ENCODE assay signal across 11 cellular contexts in the genomic region with DNA sequence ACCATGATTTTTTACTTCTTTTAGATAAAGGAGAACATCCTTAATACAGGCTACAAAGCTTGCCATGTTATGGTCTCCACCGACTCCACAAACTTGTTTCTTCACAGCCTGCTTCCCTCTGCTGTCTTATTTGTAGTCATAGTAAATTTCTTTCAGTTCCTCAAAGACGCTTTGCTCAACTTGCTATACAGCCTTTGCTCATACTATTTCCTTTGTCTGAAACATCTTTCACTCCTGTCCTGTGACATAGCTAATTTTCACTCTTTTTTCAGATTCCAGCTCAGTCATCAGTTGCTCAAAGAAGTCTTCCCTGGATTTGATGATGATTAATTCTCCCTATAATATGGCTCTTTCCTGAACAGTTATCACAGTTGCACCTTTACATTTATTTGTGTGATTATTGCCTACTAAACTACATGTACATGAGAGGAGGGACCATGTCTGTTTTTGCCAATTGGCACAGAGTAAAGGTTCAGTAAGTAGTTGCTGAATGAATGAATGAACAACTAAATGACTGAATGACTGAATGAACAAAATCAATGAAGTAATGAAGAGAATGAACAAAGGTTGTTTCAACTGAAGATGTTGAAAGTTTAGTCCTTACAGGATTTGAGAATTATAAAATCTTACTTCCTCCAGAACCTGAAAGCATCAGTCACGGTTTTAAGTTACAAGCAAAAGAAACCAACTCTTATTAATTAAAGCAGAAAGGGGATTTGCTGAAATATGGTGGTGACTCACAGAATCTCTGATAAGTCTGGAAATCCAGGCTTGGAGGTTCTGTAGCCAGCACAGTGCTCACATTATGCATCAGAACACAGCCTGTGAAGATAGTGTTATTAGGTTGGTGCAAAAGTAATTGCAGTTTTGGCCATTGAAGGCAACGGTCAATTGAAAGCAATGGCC.
DNase-seq lines count a peak whose midpoint lies in the region; ATAC-seq lines count a peak whose summit lies in the region.
"Had no signal": no experiment of that assay in that cellular context is flagged by ENCODE, and none has a peak within 500 bp of the region (broad histone marks: within the 10 kb centered on the region; RNA-seq: fewer than 3 reads in every experiment).

No MANE protein-coding gene starts in this region.

- H3K4me1 Mint-ChIP-seq in stimulated activated memory B cell treated with anti-CD40 and anti-IgM and Interleukin-4, amounts not matched to agents 10 μg/mL and 1 μg/mL and 100 μg/mL, for 72 hours: peaks cover 12% of the 10 kb centered on the region

- no peaks in the 10 kb centered on the region for H3K9me3 ChIP-seq in right cardiac atrium (ENCODE audit: control insufficient read depth, low read length)

- H3K27ac Mint-ChIP-seq in stimulated activated memory B cell treated with anti-CD40 and anti-IgM and Interleukin-4, amounts not matched to agents 10 μg/mL and 1 μg/mL and 100 μg/mL, for 72 hours: no peak overlapping the region

- H3K4me1 ChIP-seq in right cardiac atrium (ENCODE audit: control insufficient read depth, insufficient read depth, low read length): no peaks in the 10 kb centered on the region

- no peak overlapping the region for H3K4me3 Mint-ChIP-seq in stimulated activated memory B cell treated with anti-CD40 and anti-IgM and Interleukin-4, amounts not matched to agents 10 μg/mL and 1 μg/mL and 100 μg/mL, for 72 hours

- H3K27me3 Mint-ChIP-seq in stimulated activated memory B cell treated with anti-CD40 and anti-IgM and Interleukin-4, amounts not matched to agents 10 μg/mL and 1 μg/mL and 100 μg/mL, for 72 hours: peaks cover 6% of the 10 kb centered on the region

- no peaks in the 10 kb centered on the region for H3K36me3 Mint-ChIP-seq in stimulated activated memory B cell treated with anti-CD40 and anti-IgM and Interleukin-4, amounts not matched to agents 10 μg/mL and 1 μg/mL and 100 μg/mL, for 72 hours

- intact Hi-C loops in right cardiac atrium (cut with DNase I): no loop called here

- WGBS in right cardiac atrium: 85% methylated on average over 4 of the region's 4 CpGs

- H3K4me3 ChIP-seq in right cardiac atrium (ENCODE audit: low read length): no peak overlapping the region
- H3K4me3 ChIP-seq: K562, PC-9 had no signal

- ATAC-seq in GM19035 (IDR thresholded peaks at IDR 0.05; ENCODE audit: unreplicated experiment): peak; percentile 86
- peak; percentile 86 for ATAC-seq in HG02798 (IDR thresholded peaks at IDR 0.05; ENCODE audit: poor library complexity, unreplicated experiment)
- ATAC-seq in stimulated activated memory B cell treated with anti-CD40 and anti-IgM and Interleukin-4, amounts not matched to agents 10 μg/mL and 1 μg/mL and 100 μg/mL, for 72 hours: peak; percentile 82
- no peak for ATAC-seq in right cardiac atrium
- ATAC-seq: K562 had no signal

- peak; percentile 75 for DNase-seq in M059J (ENCODE audit: low read depth)
- DNase-seq in right cardiac atrium: no peak
- no peak for DNase-seq in activated CD4-positive, alpha-beta T cell treated with anti-CD3 and anti-CD28 coated beads for 1 hour
- no peak for DNase-seq in activated CD4-positive, alpha-beta T cell treated with anti-CD3 and anti-CD28 coated beads for 4 hours
- DNase-seq in AG08395 (ENCODE audit: low spot score): no peak
- DNase-seq: activated CD8-positive, alpha-beta memory T cell treated with anti-CD3 and anti-CD28 coated beads for 24 hours; PC-9 had no signal

- H3K9me3 Mint-ChIP-seq in stimulated activated memory B cell treated with anti-CD40 and anti-IgM and Interleukin-4, amounts not matched to agents 10 μg/mL and 1 μg/mL and 100 μg/mL, for 72 hours: no peaks in the 10 kb centered on the region

- H3K27ac ChIP-seq in right cardiac atrium (ENCODE audit: low read length): no peak overlapping the region
- H3K27ac ChIP-seq: PC-9 had no signal

- H3K27me3 ChIP-seq in right cardiac atrium (ENCODE audit: control insufficient read depth, insufficient read depth): no peaks in the 10 kb centered on the region

Comparison
In these comparisons a context has a peak if more than half of its experiments do, and no peak if none do; other contexts are left out.
1. ATAC-seq: peak in GM19035 (single experiment), HG02798 (single experiment) and stimulated activated memory B cell treated with anti-CD40 and anti-IgM and Interleukin-4, amounts not matched to agents 10 μg/mL and 1 μg/mL and 100 μg/mL, for 72 hours (single experiment); none in right cardiac atrium (0 of 2).